Comparison of ENCODE assay signal across 8 cellular contexts in genomic region chr11:72741429-72741833, GRCh38. TPM values are rescaled to one million over a fixed set of nuclear protein-coding genes. Genes with fewer than 3 reads are reported as not detected.
DNase-seq lines count a peak whose midpoint lies in the region; ATAC-seq and TF ChIP-seq lines count a peak whose summit lies in the region.

No MANE protein-coding gene starts in this region.

- H3K4me1 ChIP-seq in heart right ventricle (peaks cover 0 to 83% (median 28%) of the 10 kb centered on the region in 9 donors), sigmoid colon (peaks cover 0 to 46% (median 42%) of the 10 kb centered on the region in 4 donors)

- H3K27me3 ChIP-seq in heart right ventricle (no peaks in the 10 kb centered on the region), sigmoid colon (no peaks in the 10 kb centered on the region)

- TF ChIP-seq POLR2A in GM19193 (IDR thresholded peaks at IDR 0.05; ENCODE audit: extremely low read depth, insufficient read depth, insufficient read length): peak; percentile 10
- no peak for TF ChIP-seq POLR2A in sigmoid colon (IDR thresholded peaks at IDR 0.05)

- H3K27ac ChIP-seq in heart right ventricle (peak overlapping the region in 6 of 10 donors; percentile 13 to 98 (median 38)), sigmoid colon (peak overlapping the region; percentile 20 to 52 (median 46))

- H3K4me3 ChIP-seq in heart right ventricle (peak overlapping the region in 1 of 10 donors; percentile 12), sigmoid colon (no peak overlapping the region)

- ATAC-seq in heart right ventricle (peak in 7 of 8 donors; percentile 4 to 47 (median 37)), GM19455 (IDR thresholded peaks at IDR 0.05; ENCODE audit: unreplicated experiment) (no peak), HG03135 (IDR thresholded peaks at IDR 0.05; ENCODE audit: unreplicated experiment) (no peak)

- H3K36me3 ChIP-seq in heart right ventricle: no peaks in the 10 kb centered on the region
- H3K36me3 ChIP-seq in sigmoid colon: no peaks in the 10 kb centered on the region

- no peaks in the 10 kb centered on the region for H3K9me3 ChIP-seq in heart right ventricle
- no peaks in the 10 kb centered on the region for H3K9me3 ChIP-seq in sigmoid colon

- peak; percentile 30 for DNase-seq in SK-N-DZ (ENCODE audit: low spot score)
- no peak for DNase-seq in heart right ventricle
- no peak for DNase-seq in sigmoid colon
- DNase-seq in NCI-H526 (lab: John Stamatoyannopoulos, UW): no peak
- DNase-seq in GM19240 (ENCODE audit: insufficient read length, low spot score): no peak

- intact Hi-C loops in heart right ventricle (cut with DNase I) (no loop called here), sigmoid colon (cut with DNase I) (no loop called here)

- TF ChIP-seq EP300 in sigmoid colon (IDR thresholded peaks at IDR 0.05): no peak

- WGBS in heart right ventricle, 2 donors: 65 to 67% methylated on average over 8 of the region's 8 CpGs
- 60 to 79% methylated on average over 8 of the region's 8 CpGs for WGBS in sigmoid colon, 2 donors

- TF ChIP-seq CTCF in heart right ventricle (IDR thresholded peaks at IDR 0.05): peak in 1 of 9 donors; percentile 20
- TF ChIP-seq CTCF in sigmoid colon (IDR thresholded peaks at IDR 0.05): no peak

RNA-seq across cellular contexts. Expression of gene ARAP1, which starts 10.8 kb away (rescaled TPM):
- polyA plus RNA-seq in SK-N-DZ (2014; cell fraction: cytosol; rRNA removed): 63.6 and 74.0 TPM in 2 replicates
- polyA plus RNA-seq in SK-N-DZ (2014; cell fraction: nucleus; rRNA removed): 135 and 164 TPM in 2 replicates
- total RNA-seq in heart right ventricle (10 to 100 TPM; 30.4 to 68.3 (median 40.8) TPM), sigmoid colon (100 to 1,000 TPM in 1 of 4 donors, 10 to 100 TPM in 3; 56.5 to 135 (median 70.0) TPM)
- polyA plus RNA-seq in heart right ventricle (10 to 100 TPM; 35.8 to 58.7 TPM), sigmoid colon (10 to 100 TPM; 31.9 to 81.7 (median 34.2) TPM)

RNA-seq across cellular contexts. Expression of gene STARD10, which starts 52.4 kb away (rescaled TPM):
- 30.0 and 37.8 TPM in 2 replicates for polyA plus RNA-seq in SK-N-DZ (2014; cell fraction: cytosol; rRNA removed)
- 20.7 and 34.3 TPM in 2 replicates for polyA plus RNA-seq in SK-N-DZ (2014; cell fraction: nucleus; rRNA removed)
- total RNA-seq in heart right ventricle (10 to 100 TPM; 36.1 to 97.9 (median 51.3) TPM), sigmoid colon (10 to 100 TPM; 29.9 to 60.1 (median 43.9) TPM)
- polyA plus RNA-seq in heart right ventricle (100 to 1,000 TPM in 1 of 2 donors, 10 to 100 TPM in 1; 40.8 to 291 TPM), sigmoid colon (100 to 1,000 TPM; 286 to 900 (median 781) TPM)

Comparison
In these comparisons a context has a peak if more than half of its experiments do, and no peak if none do; other contexts are left out.
1. ATAC-seq: peak in heart right ventricle (7 of 8); none in GM19455 (single experiment) and HG03135 (single experiment).